ENCODE assay signal across 11 cellular contexts in the genomic region with DNA sequence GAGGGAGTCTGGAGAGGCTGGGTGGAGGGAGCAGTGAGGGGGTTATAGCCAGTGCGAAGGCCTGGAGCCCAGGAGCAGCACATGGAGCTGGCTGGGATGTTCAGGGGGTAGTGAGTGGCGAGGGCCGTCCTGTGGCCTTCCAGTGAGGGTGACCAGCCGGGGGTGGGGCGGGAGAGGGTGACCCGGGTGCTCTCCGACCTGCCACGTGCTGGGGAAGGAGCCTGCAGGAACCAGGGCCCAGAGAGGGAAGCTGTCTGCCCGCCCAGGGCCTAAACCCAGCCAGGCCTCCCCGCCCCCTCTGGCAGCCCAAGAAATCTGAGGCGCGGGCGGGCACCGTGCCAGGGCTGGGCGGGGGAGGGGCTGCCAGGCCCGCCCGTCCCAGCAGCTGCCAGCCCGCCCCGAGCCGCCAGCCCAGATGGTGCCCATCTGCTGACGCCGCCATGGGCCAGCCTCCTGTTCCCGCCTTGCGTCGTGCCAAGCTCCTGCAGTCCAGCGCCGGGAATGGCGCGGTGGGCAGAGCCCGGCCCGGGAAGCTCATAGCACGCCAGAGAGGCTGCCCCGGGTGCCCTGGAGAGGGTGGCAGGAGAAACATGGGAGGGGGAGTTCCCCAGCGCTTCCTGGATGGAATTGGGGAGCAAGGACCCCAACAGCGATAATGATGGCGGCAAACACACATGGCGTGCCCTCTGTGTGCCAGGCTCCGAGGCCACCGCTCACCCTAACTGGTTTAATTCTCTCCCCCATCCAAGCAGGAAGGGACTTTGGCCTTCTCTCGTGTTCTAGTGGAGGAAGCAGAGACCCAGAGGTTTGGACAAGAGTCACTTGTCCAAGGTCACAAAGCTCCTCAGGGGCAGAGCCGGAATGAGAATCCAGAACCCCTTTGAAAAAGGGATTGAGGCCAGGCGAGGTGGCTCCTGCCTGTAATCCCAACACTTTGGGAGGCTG. TPM values are rescaled to one million over a fixed set of nuclear protein-coding genes. Genes with fewer than 3 reads are reported as not detected.
DNase-seq lines count a peak whose midpoint lies in the region; ATAC-seq and TF ChIP-seq lines count a peak whose summit lies in the region.
"Had no signal": no experiment of that assay in that cellular context is flagged by ENCODE, and none has a peak within 500 bp of the region (broad histone marks: within the 10 kb centered on the region; RNA-seq: fewer than 3 reads in every experiment).

No MANE protein-coding gene starts in this region.

- H3K79me2 ChIP-seq in ACC112 (ENCODE audit: control insufficient read depth, insufficient read depth, low read length, unreplicated experiment) = peaks cover 78% of the 10 kb centered on the region

- no peaks in the 10 kb centered on the region for H3K27me3 ChIP-seq in ACC112 (ENCODE audit: insufficient read depth, low read length)
- no peaks in the 10 kb centered on the region for H3K27me3 ChIP-seq in dorsolateral prefrontal cortex

- no peaks in the 10 kb centered on the region for H3K27me3 Mint-ChIP-seq in effector memory CD8-positive, alpha-beta T cell
- H3K27me3 Mint-ChIP-seq in naive thymus-derived CD8-positive, alpha-beta T cell = no peaks in the 10 kb centered on the region

- ATAC-seq in HG03196 (IDR thresholded peaks at IDR 0.05; ENCODE audit: unreplicated experiment) = no peak
- ATAC-seq in effector memory CD8-positive, alpha-beta T cell (replicated peaks) = no peak
- no peak for ATAC-seq in naive thymus-derived CD8-positive, alpha-beta T cell

- no peaks in the 10 kb centered on the region for H3K36me3 Mint-ChIP-seq in effector memory CD8-positive, alpha-beta T cell (ENCODE audit: insufficient read depth)
- peaks cover 0 to 4% (median 2%) of the 10 kb centered on the region in 3 donors for H3K36me3 Mint-ChIP-seq in naive thymus-derived CD8-positive, alpha-beta T cell

- no peak overlapping the region for H3K4me3 Mint-ChIP-seq in effector memory CD8-positive, alpha-beta T cell
- H3K4me3 Mint-ChIP-seq in naive thymus-derived CD8-positive, alpha-beta T cell = no peak overlapping the region
- H3K4me3 Mint-ChIP-seq: activated naive CD4-positive, alpha-beta T cell treated with anti-CD3 and anti-CD28 coated beads for 36 hours had no signal

- POLR2A ChIA-PET in naive thymus-derived CD8-positive, alpha-beta T cell (lab: Charles Lee) = interaction anchor here (0.9 kb wide), 1 partner anchor 10 kb away, joined by 3 read pairs; no protein-coding TSS in a partner anchor

- DNase-seq in NCI-H2081 treated with DMSO at 0.1 percent for 48 hours (lab: John Stamatoyannopoulos, UW) = peak; percentile 55
- peak; percentile 85 to 95 (median 92) for DNase-seq in dorsolateral prefrontal cortex
- peak; percentile 84 for DNase-seq in middle frontal gyrus (ENCODE audit: extremely low spot score, low spot score)
- no peak for DNase-seq in iPS-NIHi7 (ENCODE audit: extremely low spot score)
- DNase-seq in effector memory CD8-positive, alpha-beta T cell = no peak
- DNase-seq in naive thymus-derived CD8-positive, alpha-beta T cell = no peak
- DNase-seq: activated naive CD4-positive, alpha-beta T cell treated with anti-CD3 and anti-CD28 coated beads for 36 hours; stimulated activated CD4-positive, alpha-beta T cell treated with anti-CD3 and anti-CD28 coated beads, Interleukin-4, amount 100 ng/mL, for 1 hour had no signal

- intact Hi-C loops in dorsolateral prefrontal cortex (cut with DNase I) = loop anchor here in 1 of 2 donors (2.0 kb wide), 1 partner anchor 15 kb away; no protein-coding TSS in a partner anchor

- no peaks in the 10 kb centered on the region for H3K9me3 Mint-ChIP-seq in effector memory CD8-positive, alpha-beta T cell
- H3K9me3 Mint-ChIP-seq in naive thymus-derived CD8-positive, alpha-beta T cell = no peaks in the 10 kb centered on the region
- H3K9me3 Mint-ChIP-seq: activated naive CD4-positive, alpha-beta T cell treated with anti-CD3 and anti-CD28 coated beads for 36 hours had no signal

- peaks cover 10 to 11% of the 10 kb centered on the region in 2 donors for H3K4me1 Mint-ChIP-seq in effector memory CD8-positive, alpha-beta T cell (ENCODE audit: low read depth in 2 of 2)
- H3K4me1 Mint-ChIP-seq in naive thymus-derived CD8-positive, alpha-beta T cell = peaks cover 1 to 18% (median 11%) of the 10 kb centered on the region in 4 donors

- H3K27ac ChIP-seq in ACC112 (ENCODE audit: low read depth, low read length) (peak overlapping the region; percentile 13; the same call in 1 of the 2 replicates), dorsolateral prefrontal cortex (peak overlapping the region; percentile 73 to 97 (median 93))
- H3K27ac ChIP-seq: C4-2B had no signal

- no peaks in the 10 kb centered on the region for H3K36me3 ChIP-seq in ACC112 (ENCODE audit: insufficient read depth, low read length)

- no peak overlapping the region for H3K4me3 ChIP-seq in ACC112 (ENCODE audit: low read depth, low read length)
- peak overlapping the region in 51 of 59 donors; percentile 1 to 55 (median 32) for H3K4me3 ChIP-seq in dorsolateral prefrontal cortex

- peak in 32 of 56 donors; percentile 6 to 50 (median 32) for TF ChIP-seq CTCF in dorsolateral prefrontal cortex (IDR thresholded peaks at IDR 0.05 in 54 of 56, conservative IDR thresholded peaks at IDR 0.05 in 2 of 56; ENCODE audit: low read depth in 1 of 56, partially characterized antibody in 56 of 56)

- no peak overlapping the region for H2AFZ ChIP-seq in ACC112 (ENCODE audit: low read length, unreplicated experiment)

- H3K27ac Mint-ChIP-seq in effector memory CD8-positive, alpha-beta T cell = peak overlapping the region in 1 of 2 donors; percentile 80
- H3K27ac Mint-ChIP-seq in naive thymus-derived CD8-positive, alpha-beta T cell = no peak overlapping the region
- H3K27ac Mint-ChIP-seq: activated naive CD4-positive, alpha-beta T cell treated with anti-CD3 and anti-CD28 coated beads for 36 hours had no signal

- peaks cover 45% of the 10 kb centered on the region for H3K4me1 ChIP-seq in ACC112 (ENCODE audit: control insufficient read depth, insufficient read depth, low read length, unreplicated experiment)

RNA-seq across cellular contexts. Expression of gene NFIC, which starts 21.5 kb away (rescaled TPM):
- 100 to 1,000 TPM in 118 of 120 experiments, 10 to 100 TPM in 2; 98.0 to 269 (median 135) TPM for total RNA-seq in dorsolateral prefrontal cortex
- total RNA-seq in naive thymus-derived CD8-positive, alpha-beta T cell = 10 to 100 TPM; 30.2 to 34.8 TPM
- 10 to 100 TPM in 2 of 3 donors, 1 to 10 TPM in 1; 5.8 to 15.8 (median 12.1) TPM for polyA plus RNA-seq in naive thymus-derived CD8-positive, alpha-beta T cell

Comparison
In these comparisons a context has a peak if more than half of its experiments do, and no peak if none do; other contexts are left out.
1. DNase-seq: peak in NCI-H2081 treated with DMSO at 0.1 percent for 48 hours (single experiment), dorsolateral prefrontal cortex (10 of 10) and middle frontal gyrus (single experiment); none in iPS-NIHi7 (single experiment), effector memory CD8-positive, alpha-beta T cell (0 of 3) and naive thymus-derived CD8-positive, alpha-beta T cell (0 of 10).